10 cellular contexts compared by ENCODE assay signal in the genomic region with DNA sequence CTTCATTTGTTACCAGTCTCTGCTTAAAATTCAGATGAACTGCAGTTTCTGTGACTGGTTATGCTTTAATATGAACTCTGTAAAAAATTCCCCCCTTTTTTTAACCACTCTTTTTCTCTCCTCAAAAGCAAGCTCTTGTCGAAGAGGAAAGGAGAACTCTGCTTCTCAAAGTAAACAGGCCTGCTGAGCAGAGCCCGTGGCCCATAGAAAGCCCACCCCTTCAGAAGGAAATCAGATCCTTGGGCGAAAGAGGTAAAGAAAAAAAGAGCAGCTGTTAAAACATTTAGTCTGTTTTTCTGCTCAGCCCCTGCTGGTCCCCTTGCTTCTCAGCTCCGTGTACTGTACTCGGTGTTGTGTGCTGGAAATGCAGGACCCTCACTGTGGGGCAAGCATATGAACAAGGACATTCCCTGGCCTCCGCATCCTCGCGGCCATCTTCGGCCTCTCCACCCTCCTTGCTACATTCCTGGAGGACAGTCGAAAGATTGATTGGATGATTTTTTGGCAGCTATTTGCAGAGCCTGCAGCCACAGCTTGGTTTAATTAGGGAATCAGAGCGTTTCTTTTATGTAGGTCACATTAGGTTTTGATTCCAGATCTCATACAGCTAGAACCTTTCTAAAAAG.
DNase-seq lines count a peak whose midpoint lies in the region; ATAC-seq and FAIRE-seq lines count a peak whose summit lies in the region.
"Had no signal": no experiment of that assay in that cellular context is flagged by ENCODE, and none has a peak within 500 bp of the region (broad histone marks: within the 10 kb centered on the region; RNA-seq: fewer than 3 reads in every experiment).

No MANE protein-coding gene starts in this region.

- no peaks in the 10 kb centered on the region for H3K9me3 ChIP-seq in CD8-positive, alpha-beta memory T cell (ENCODE audit: low read length)

- CTCF ChIA-PET in CD8-positive, alpha-beta memory T cell (lab: Charles Lee), result no interaction called here

- H3K4me3 ChIP-seq in CD8-positive, alpha-beta memory T cell (ENCODE audit: low read length), result no peak overlapping the region

- intact Hi-C loops in sciatic nerve (cut with DNase I) (no loop called here), head of caudate nucleus (cut with DNase I) (no loop called here)

- peaks cover 0 to 4% (median 2%) of the 10 kb centered on the region in 5 donors for H3K9me3 Mint-ChIP-seq in CD8-positive, alpha-beta memory T cell
- H3K9me3 Mint-ChIP-seq: activated naive CD8-positive, alpha-beta T cell treated with anti-CD3 and anti-CD28 coated beads, Interleukin-2, amount 10 ng/mL, durations not matched to agents 7 days and 5 days had no signal

- H3K27ac ChIP-seq in CD8-positive, alpha-beta memory T cell (ENCODE audit: low read depth, low read length), result no peak overlapping the region

- no peak overlapping the region for H3K27ac Mint-ChIP-seq in CD8-positive, alpha-beta memory T cell
- H3K27ac Mint-ChIP-seq: activated naive CD8-positive, alpha-beta T cell treated with anti-CD3 and anti-CD28 coated beads, Interleukin-2, amount 10 ng/mL, durations not matched to agents 7 days and 5 days had no signal

- H3K4me1 Mint-ChIP-seq in CD8-positive, alpha-beta memory T cell, result no peaks in the 10 kb centered on the region
- H3K4me1 Mint-ChIP-seq: activated naive CD8-positive, alpha-beta T cell treated with anti-CD3 and anti-CD28 coated beads, Interleukin-2, amount 10 ng/mL, durations not matched to agents 7 days and 5 days had no signal

- FAIRE-seq in RCC 7860 (lab: Jason Lieb, UNC) (no peak), urothelium cell line (lab: Jason Lieb, UNC) (no peak)

- H3K36me3 Mint-ChIP-seq in CD8-positive, alpha-beta memory T cell, result no peaks in the 10 kb centered on the region
- H3K36me3 Mint-ChIP-seq: activated naive CD8-positive, alpha-beta T cell treated with anti-CD3 and anti-CD28 coated beads, Interleukin-2, amount 10 ng/mL, durations not matched to agents 7 days and 5 days had no signal

- ATAC-seq in sciatic nerve, result peak; percentile 79

- no peaks in the 10 kb centered on the region for H3K27me3 ChIP-seq in CD8-positive, alpha-beta memory T cell (ENCODE audit: insufficient read depth, low read length, poor library complexity, severe bottlenecking)

- H3K4me3 Mint-ChIP-seq in CD8-positive, alpha-beta memory T cell, result no peak overlapping the region
- H3K4me3 Mint-ChIP-seq: activated naive CD8-positive, alpha-beta T cell treated with anti-CD3 and anti-CD28 coated beads, Interleukin-2, amount 10 ng/mL, durations not matched to agents 7 days and 5 days had no signal

- H3K4me1 ChIP-seq in CD8-positive, alpha-beta memory T cell (ENCODE audit: insufficient read depth, low read length), result no peaks in the 10 kb centered on the region

- no peaks in the 10 kb centered on the region for H3K36me3 ChIP-seq in CD8-positive, alpha-beta memory T cell (ENCODE audit: insufficient read depth, low read length)

- peak; percentile 76 for DNase-seq in GM04504 (ENCODE audit: low read depth)
- DNase-seq in RPMI7951 (ENCODE audit: low read depth), result peak; percentile 87
- DNase-seq in fibroblast of the conjunctiva (ENCODE audit: low read depth), result peak; percentile 80
- DNase-seq in sciatic nerve (ENCODE audit: low spot score), result peak; percentile 57
- no peak for DNase-seq in RCC 7860 (ENCODE audit: low spot score)
- no peak for DNase-seq in urothelium cell line (ENCODE audit: low spot score)
- no peak for DNase-seq in head of caudate nucleus
- DNase-seq in CD8-positive, alpha-beta memory T cell, result no peak
- DNase-seq: activated naive CD8-positive, alpha-beta T cell treated with anti-CD3 and anti-CD28 coated beads, Interleukin-2, amount 10 ng/mL, durations not matched to agents 7 days and 5 days; NCI-H774 had no signal

- POLR2A ChIA-PET in CD8-positive, alpha-beta memory T cell (lab: Charles Lee), result no interaction called here

- no peaks in the 10 kb centered on the region for H3K27me3 Mint-ChIP-seq in CD8-positive, alpha-beta memory T cell
- H3K27me3 Mint-ChIP-seq: activated naive CD8-positive, alpha-beta T cell treated with anti-CD3 and anti-CD28 coated beads, Interleukin-2, amount 10 ng/mL, durations not matched to agents 7 days and 5 days had no signal

Comparison
In these comparisons a context has a peak if more than half of its experiments do, and no peak if none do; other contexts are left out.
1. DNase-seq: peak in GM04504 (single experiment), RPMI7951 (single experiment), fibroblast of the conjunctiva (single experiment) and sciatic nerve (single experiment); none in RCC 7860 (single experiment), urothelium cell line (single experiment), head of caudate nucleus (0 of 42) and CD8-positive, alpha-beta memory T cell (0 of 5).